22 cellular contexts compared by ENCODE assay signal in genomic region chr3:182606905-182607504, GRCh38.
DNase-seq lines count a peak whose midpoint lies in the region; ATAC-seq and TF ChIP-seq lines count a peak whose summit lies in the region.
"Had no signal": no experiment of that assay in that cellular context is flagged by ENCODE, and none has a peak within 500 bp of the region (broad histone marks: within the 10 kb centered on the region; RNA-seq: fewer than 3 reads in every experiment).

No MANE protein-coding gene starts in this region.

- intact Hi-C loops in OCI-LY7 (cut with micrococcal nuclease; ENCODE audit: unreplicated experiment) (no loop called here), left lung (cut with DNase I) (no loop called here), transverse colon (cut with DNase I; ENCODE audit: low total_unique reads) (no loop called here), posterior cingulate gyrus (cut with DNase I) (no loop called here)

- H3K4me3 ChIP-seq in OCI-LY7 (ENCODE audit: low read depth, low read length, poor library complexity, severe bottlenecking) (no peak overlapping the region), left lung (no peak overlapping the region), transverse colon (no peak overlapping the region)
- H3K4me3 ChIP-seq: GM23248 had no signal

- POLR2A ChIA-PET in OCI-LY7 (lab: Charles Lee) = interaction anchor here (0.5 to 0.6 kb wide), 2 partner anchors 197 to 1370 kb away, joined by 4 to 5 read pairs; no protein-coding TSS in a partner anchor

- H4K20me1 ChIP-seq in OCI-LY7 (ENCODE audit: insufficient read depth, low read length) = no peaks in the 10 kb centered on the region

- H3K4me1 ChIP-seq in OCI-LY7 (ENCODE audit: insufficient read depth, low read length, poor library complexity, severe bottlenecking) = no peaks in the 10 kb centered on the region
- H3K4me1 ChIP-seq in left lung = peaks cover 0 to 3% of the 10 kb centered on the region in 2 donors
- peaks cover 0 to 43% (median 22%) of the 10 kb centered on the region in 4 donors for H3K4me1 ChIP-seq in transverse colon

- TF ChIP-seq CTCF in OCI-LY7 (conservative IDR thresholded peaks at IDR 0.05; ENCODE audit: low read length) (no peak), left lung (IDR thresholded peaks at IDR 0.05) (no peak), transverse colon (IDR thresholded peaks at IDR 0.05) (no peak)

- TF ChIP-seq EP300 in transverse colon (IDR thresholded peaks at IDR 0.05; ENCODE audit: low read depth) = no peak

- ATAC-seq in left lung = peak; percentile 69

- no peak for TF ChIP-seq POLR2A in transverse colon (IDR thresholded peaks at IDR 0.05)

- H3K36me3 ChIP-seq in OCI-LY7 (ENCODE audit: insufficient read depth, low read length) (no peaks in the 10 kb centered on the region), left lung (no peaks in the 10 kb centered on the region), transverse colon (no peaks in the 10 kb centered on the region)

- H3K9me3 ChIP-seq in OCI-LY7 (ENCODE audit: low read length) (no peaks in the 10 kb centered on the region), left lung (no peaks in the 10 kb centered on the region), transverse colon (no peaks in the 10 kb centered on the region)

- in situ Hi-C loops in transverse colon (cut with MboI; ENCODE audit: low pct_ligation_motif_present in 1 of 4, low pct_unique_long_range_greater_than_20kb in 1 of 4, low sequenced_read_pairs in 3 of 4) = no loop called here

- H3K4me2 ChIP-seq in OCI-LY7 (ENCODE audit: low read length) = no peak overlapping the region

- H3K79me2 ChIP-seq in OCI-LY7 (ENCODE audit: insufficient read depth, low read depth, low read length) = no peaks in the 10 kb centered on the region

- no peaks in the 10 kb centered on the region for H3K9me2 ChIP-seq in OCI-LY7 (ENCODE audit: insufficient read depth, low read length)

- BruUV-seq in OCI-LY7 (replicated peaks; lab: Mats Ljungman, UMichigan) = no TSS peak

- 29 to 45% methylated on average over 2 of the region's 2 CpGs for WGBS in transverse colon (ENCODE audit: low coverage in 1 of 2), 2 donors

- no peak overlapping the region for H3K27ac ChIP-seq in OCI-LY7 (ENCODE audit: low read depth, low read length, poor library complexity, severe bottlenecking)
- H3K27ac ChIP-seq in left lung = no peak overlapping the region
- peak overlapping the region; percentile 70 to 81 (median 76) for H3K27ac ChIP-seq in transverse colon
- H3K27ac ChIP-seq: GM23248, RWPE1 had no signal

- H3K27me3 ChIP-seq in left lung (no peaks in the 10 kb centered on the region), transverse colon (no peaks in the 10 kb centered on the region)

- peak; percentile 40 for DNase-seq in DMS53 treated with DMSO at 0.1 percent for 48 hours (lab: John Stamatoyannopoulos, UW; ENCODE audit: unreplicated experiment)
- no peak for DNase-seq in OCI-LY7 (ENCODE audit: low spot score)
- DNase-seq in left lung = no peak
- no peak for DNase-seq in transverse colon
- no peak for DNase-seq in DMS153 (lab: John Stamatoyannopoulos, UW)
- no peak for DNase-seq in posterior cingulate gyrus
- DNase-seq in cerebellar nuclear complex (lab: John Stamatoyannopoulos, UW) = no peak
- DNase-seq: C1 segment of cervical spinal cord; CD4-positive, alpha-beta memory T cell; COR-L47; GM23248; H7; HFFc6; IMR-90; NCI-H1092; NCI-H1417 treated with DMSO at 0.1 percent for 48 hours; NCI-H1694 treated with DMSO at 0.1 percent for 48 hours; NCI-H2081; NCI-H2227 treated with DMSO at 0.1 percent for 48 hours; NCI-H526 treated with DMSO at 0.1 percent for 48 hours; SHP77 had no signal

- 0 out of 2 replicates have a peak overlapping the region, but pooled peaks have one; percentile 42 for H2AFZ ChIP-seq in OCI-LY7 (ENCODE audit: low read length)
- H2AFZ ChIP-seq: GM23248 had no signal

- CTCF ChIA-PET in OCI-LY7 (lab: Charles Lee; ENCODE audit: unreplicated experiment) = no interaction called here

Comparison
In these comparisons a context has a peak if more than half of its experiments do, and no peak if none do; other contexts are left out.
1. H3K27ac ChIP-seq: peak in transverse colon (4 of 4); none in OCI-LY7 (single experiment) and left lung (0 of 2).